ENCODE assay signal across 14 cellular contexts in the genomic region with DNA sequence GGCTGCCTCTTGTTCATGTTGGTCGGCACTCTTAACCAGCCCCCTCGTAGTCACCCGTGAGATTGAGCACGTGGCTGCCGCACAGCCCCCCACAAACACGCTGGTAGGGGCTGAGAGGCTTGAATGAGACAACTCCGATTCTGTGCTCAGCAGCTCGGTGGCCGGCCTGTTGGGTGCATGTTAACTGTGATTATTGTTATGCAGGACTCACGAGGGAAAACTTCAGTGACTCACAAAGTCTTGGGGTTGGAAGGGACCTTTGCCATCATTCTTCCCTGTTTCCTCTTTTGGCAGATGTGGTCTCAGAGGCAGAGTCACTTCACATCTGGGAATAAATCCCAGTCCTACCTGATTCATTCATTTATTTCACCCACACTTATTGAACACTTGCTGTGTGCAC.
A peak's percentile ranks its signal among the peaks of the same experiment; 100 is the strongest.
DNase-seq lines count a peak whose midpoint lies in the region; TF ChIP-seq lines count a peak whose summit lies in the region.
"Had no signal": no experiment of that assay in that cellular context is flagged by ENCODE, and none has a peak within 500 bp of the region (broad histone marks: within the 10 kb centered on the region; RNA-seq: fewer than 3 reads in every experiment).

No MANE protein-coding gene starts in this region.

- no peak for TF ChIP-seq CTCF in BJ (IDR thresholded peaks at IDR 0.05; ENCODE audit: insufficient read depth, low read depth, low read length)
- TF ChIP-seq CTCF in fibroblast of pulmonary artery (IDR thresholded peaks at IDR 0.05; ENCODE audit: low read length, missing control alignments) = no peak
- TF ChIP-seq CTCF in prostate gland (IDR thresholded peaks at IDR 0.05) = no peak

- H3K4me1 ChIP-seq in SJSA1 (replicated peaks) = peaks cover 52% of the 10 kb centered on the region
- peaks cover 26 to 39% (median 32%) of the 10 kb centered on the region in 3 donors for H3K4me1 ChIP-seq in skeletal muscle tissue (ENCODE audit: control insufficient read depth in 3 of 3, insufficient read depth in 3 of 3, low read length in 3 of 3)
- H3K4me1 ChIP-seq in prostate gland (replicated peaks) = no peaks in the 10 kb centered on the region

- CTCF ChIA-PET in BJ (lab: Yijun Ruan, JAX) = interaction anchor here (1.3 kb wide), 1 partner anchor 73 kb away, joined by 3 read pairs; no protein-coding TSS in a partner anchor

- DNase-seq in BJ (ENCODE audit: low read depth) (peak; percentile 75), SJSA1 (ENCODE audit: low read depth in 1 of 2, low spot score in 2 of 2) (peak; percentile 53), fibroblast of pulmonary artery (ENCODE audit: low read depth) (peak; percentile 84), prostate gland (ENCODE audit: low spot score) (no peak), erythroblast (lab: John Stamatoyannopoulos, UW) (no peak), NCI-H1930 (lab: John Stamatoyannopoulos, UW) (no peak), DMS 273 treated with DMSO at 0.1 percent for 48 hours (lab: John Stamatoyannopoulos, UW) (no peak)
- DNase-seq: activated CD8-positive, alpha-beta T cell treated with anti-CD3 and anti-CD28 coated beads, Interleukin-2, amount 10 ng/mL, durations not matched to agents 7 days and 5 days; activated naive CD4-positive, alpha-beta T cell treated with Interleukin-2 at 50 U/mL for 16 hours; NCI-H1092; NK-92 treated with Interleukin-12 subunit alpha and Interleukin-12 subunit beta, amount 100 ng/mL, for 24 hours; small intestine had no signal

- H3K9ac ChIP-seq in skeletal muscle tissue (ENCODE audit: low read depth in 1 of 3, low read length in 3 of 3) = peak overlapping the region in 1 of 3 donors; percentile 20

- H3K27ac ChIP-seq in SJSA1 (peak overlapping the region; percentile 69; the same call in 1 of the 2 replicates), skeletal muscle tissue (ENCODE audit: low read depth, low read length) (peak overlapping the region; percentile 82), prostate gland (no peak overlapping the region)
- H3K27ac ChIP-seq: C4-2B had no signal

- H3K27me3 ChIP-seq in BJ (ENCODE audit: control insufficient read depth, insufficient read depth, low read length) (no peaks in the 10 kb centered on the region), SJSA1 (replicated peaks) (no peaks in the 10 kb centered on the region), skeletal muscle tissue (ENCODE audit: control insufficient read depth in 3 of 3, insufficient read depth in 3 of 3, low read length in 3 of 3) (no peaks in the 10 kb centered on the region), prostate gland (replicated peaks; ENCODE audit: insufficient read depth) (no peaks in the 10 kb centered on the region)

- H3K4me3 ChIP-seq in BJ (ENCODE audit: low read depth, low read length) (no peak overlapping the region), SJSA1 (no peak overlapping the region), fibroblast of pulmonary artery (replicated peaks; ENCODE audit: low read depth, low read length) (no peak overlapping the region), skeletal muscle tissue (ENCODE audit: low read length in 3 of 3) (no peak overlapping the region), prostate gland (no peak overlapping the region)

- 84% methylated on average over 10 of the region's 10 CpGs for WGBS in prostate gland

- H3K9me3 ChIP-seq in SJSA1 (replicated peaks) = no peaks in the 10 kb centered on the region
- no peaks in the 10 kb centered on the region for H3K9me3 ChIP-seq in skeletal muscle tissue (ENCODE audit: control insufficient read depth in 3 of 3, low read length in 3 of 3)
- H3K9me3 ChIP-seq in prostate gland = no peaks in the 10 kb centered on the region

- TF ChIP-seq POLR2A in prostate gland (IDR thresholded peaks at IDR 0.05) = no peak
- no peak for TF ChIP-seq POLR2A in erythroblast (IDR thresholded peaks at IDR 0.05; ENCODE audit: low read length)

- POLR2A ChIA-PET in BJ (lab: Charles Lee) = no interaction called here

- intact Hi-C loops in prostate gland (cut with DNase I) = loop anchor here (5.0 kb wide), 1 partner anchor 46 kb away; no protein-coding TSS in a partner anchor

- no peaks in the 10 kb centered on the region for H3K36me3 ChIP-seq in BJ (ENCODE audit: control insufficient read depth, insufficient read depth, low read length)
- H3K36me3 ChIP-seq in SJSA1 = no peaks in the 10 kb centered on the region
- no peaks in the 10 kb centered on the region for H3K36me3 ChIP-seq in skeletal muscle tissue (ENCODE audit: control insufficient read depth in 3 of 3, insufficient read depth in 3 of 3, low read length in 3 of 3)
- H3K36me3 ChIP-seq in prostate gland = no peaks in the 10 kb centered on the region

Comparison
In these comparisons a context has a peak if more than half of its experiments do, and no peak if none do; other contexts are left out.
1. DNase-seq: peak in BJ (single experiment), SJSA1 (2 of 2) and fibroblast of pulmonary artery (single experiment); none in prostate gland (single experiment), erythroblast (0 of 2), NCI-H1930 (0 of 2) and DMS 273 treated with DMSO at 0.1 percent for 48 hours (single experiment).
2. H3K27ac ChIP-seq: peak in SJSA1 (single experiment) and skeletal muscle tissue (single experiment); none in prostate gland (0 of 2).